1 cellular context compared by ENCODE assay signal in the genomic region with DNA sequence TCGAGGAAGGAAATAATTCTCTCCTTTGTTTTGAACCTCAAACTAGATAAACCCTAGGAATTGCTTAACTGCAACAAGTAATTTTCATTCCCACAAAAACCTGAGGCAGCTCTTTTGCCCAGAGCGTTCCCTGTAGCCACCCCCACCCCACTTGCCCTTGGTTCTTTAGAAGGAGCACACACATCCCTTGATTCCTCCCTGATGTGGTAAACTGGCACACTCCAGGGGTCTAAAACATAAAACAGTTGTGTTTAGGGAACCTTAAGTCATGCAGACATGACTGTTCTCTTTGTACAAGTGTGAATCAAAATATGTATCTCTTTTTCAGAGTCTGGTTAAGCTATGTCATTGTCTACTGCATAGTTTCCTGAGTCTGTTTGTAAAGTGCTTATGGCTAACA.
TF ChIP-seq lines count a peak whose summit lies in the region.

No MANE protein-coding gene starts in this region.

TF ChIP-seq in SK-N-SH, 30 proteins besides CTCF, POLR2A, EP300 and RAD21 (continued from another document):
- TF ChIP-seq, protein P1, sequence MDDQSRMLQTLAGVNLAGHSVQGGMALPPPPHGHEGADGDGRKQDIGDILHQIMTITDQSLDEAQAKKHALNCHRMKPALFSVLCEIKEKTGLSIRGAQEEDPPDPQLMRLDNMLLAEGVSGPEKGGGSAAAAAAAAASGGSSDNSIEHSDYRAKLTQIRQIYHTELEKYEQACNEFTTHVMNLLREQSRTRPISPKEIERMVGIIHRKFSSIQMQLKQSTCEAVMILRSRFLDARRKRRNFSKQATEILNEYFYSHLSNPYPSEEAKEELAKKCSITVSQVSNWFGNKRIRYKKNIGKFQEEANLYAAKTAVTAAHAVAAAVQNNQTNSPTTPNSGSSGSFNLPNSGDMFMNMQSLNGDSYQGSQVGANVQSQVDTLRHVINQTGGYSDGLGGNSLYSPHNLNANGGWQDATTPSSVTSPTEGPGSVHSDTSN (IDR thresholded peaks at IDR 0.05) = no peak
- TF ChIP-seq RXRA (IDR thresholded peaks at IDR 0.05; ENCODE audit: borderline replicate concordance, low read depth) (no peak), NFIC (IDR thresholded peaks at IDR 0.05; ENCODE audit: borderline replicate concordance) (no peak), SMC3 (IDR thresholded peaks at IDR 0.05; ENCODE audit: low read depth, low read length) (no peak)
- TF ChIP-seq, protein P2, sequence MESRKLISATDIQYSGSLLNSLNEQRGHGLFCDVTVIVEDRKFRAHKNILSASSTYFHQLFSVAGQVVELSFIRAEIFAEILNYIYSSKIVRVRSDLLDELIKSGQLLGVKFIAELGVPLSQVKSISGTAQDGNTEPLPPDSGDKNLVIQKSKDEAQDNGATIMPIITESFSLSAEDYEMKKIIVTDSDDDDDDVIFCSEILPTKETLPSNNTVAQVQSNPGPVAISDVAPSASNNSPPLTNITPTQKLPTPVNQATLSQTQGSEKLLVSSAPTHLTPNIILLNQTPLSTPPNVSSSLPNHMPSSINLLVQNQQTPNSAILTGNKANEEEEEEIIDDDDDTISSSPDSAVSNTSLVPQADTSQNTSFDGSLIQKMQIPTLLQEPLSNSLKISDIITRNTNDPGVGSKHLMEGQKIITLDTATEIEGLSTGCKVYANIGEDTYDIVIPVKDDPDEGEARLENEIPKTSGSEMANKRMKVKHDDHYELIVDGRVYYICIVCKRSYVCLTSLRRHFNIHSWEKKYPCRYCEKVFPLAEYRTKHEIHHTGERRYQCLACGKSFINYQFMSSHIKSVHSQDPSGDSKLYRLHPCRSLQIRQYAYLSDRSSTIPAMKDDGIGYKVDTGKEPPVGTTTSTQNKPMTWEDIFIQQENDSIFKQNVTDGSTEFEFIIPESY (IDR thresholded peaks at IDR 0.05; ENCODE audit: borderline replicate concordance, low read depth) = no peak
- TF ChIP-seq, protein P3, sequence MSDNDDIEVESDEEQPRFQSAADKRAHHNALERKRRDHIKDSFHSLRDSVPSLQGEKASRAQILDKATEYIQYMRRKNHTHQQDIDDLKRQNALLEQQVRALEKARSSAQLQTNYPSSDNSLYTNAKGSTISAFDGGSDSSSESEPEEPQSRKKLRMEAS (IDR thresholded peaks at IDR 0.05; ENCODE audit: low read depth) = no peak
TF ChIP-seq in SK-N-SH: peak in this region for 0.
